In genomic region chr17:39244600-39245570, GRCh38 we compare ENCODE assay signal across 8 cellular contexts.
A peak's percentile ranks its signal among the peaks of the same experiment; 100 is the strongest.
DNase-seq lines count a peak whose midpoint lies in the region; ATAC-seq lines count a peak whose summit lies in the region.

No MANE protein-coding gene starts in this region.

- ATAC-seq in HG02885 (IDR thresholded peaks at IDR 0.05; ENCODE audit: poor library complexity, unreplicated experiment) (peak; percentile 56), GM18867 (IDR thresholded peaks at IDR 0.05; ENCODE audit: unreplicated experiment) (no peak)

- DNase-seq in COLO829 (ENCODE audit: low spot score) (peak; percentile 73), NCI-H510A (lab: John Stamatoyannopoulos, UW) (peak; percentile 57), cerebellar cortex (ENCODE audit: low spot score) (peak; percentile 93), left kidney (ENCODE audit: low read depth, low spot score) (peak; percentile 92)
- DNase-seq in activated CD4-positive, CD25-positive, alpha-beta regulatory T cell treated with anti-CD3 and anti-CD28 coated beads, Interleukin-2, amount 50 U/mL, for 72 hours, result peak; percentile 86
- DNase-seq in stimulated activated CD4-positive, alpha-beta T cell treated with anti-CD3 and anti-CD28 coated beads, Interleukin-4, amount 100 ng/mL, for 1 hour, result peak; percentile 86
